Comparison of ENCODE assay signal across 18 cellular contexts in genomic region chr1:74485622-74486021, GRCh38. TPM values are rescaled to one million over a fixed set of nuclear protein-coding genes. Genes with fewer than 3 reads are reported as not detected.
"Had no signal": no experiment of that assay in that cellular context is flagged by ENCODE, and none has a peak within 500 bp of the region (broad histone marks: within the 10 kb centered on the region; RNA-seq: fewer than 3 reads in every experiment).

No MANE protein-coding gene starts in this region.

- ATAC-seq: esophagus mucosa; left lung; stimulated activated naive CD8-positive, alpha-beta T cell treated with anti-CD3 and anti-CD28 coated beads, Interleukin-15, amount 100 ng/mL, for 72 hours had no signal

- H3K36me3 ChIP-seq: breast epithelium, heart right ventricle, left lung, ovary, vagina had no signal

- H3K27ac ChIP-seq: breast epithelium, heart right ventricle, left lung, ovary, vagina, VCaP had no signal

- DNase-seq: activated CD4-positive, alpha-beta memory T cell treated with anti-CD3 and anti-CD28 coated beads for 36 hours; activated gamma-delta T cell; activated naive CD8-positive, alpha-beta T cell treated with anti-CD3 and anti-CD28 coated beads for 36 hours; activated T-cell treated with anti-CD3 and anti-CD28 coated beads, Interleukin-2, amount 50 U/mL, for 48 hours; foreskin melanocyte; heart right ventricle; left lung; mesenchymal stem cell; ovary; stimulated activated CD4-positive, alpha-beta T cell treated with anti-CD3 and anti-CD28 coated beads, Interleukin-15, amount 100 ng/mL, for 24 hours; stimulated activated CD4-positive, alpha-beta T cell treated with anti-CD3 and anti-CD28 coated beads, Interleukin-4, amount 100 ng/mL, for 4 hours; stimulated activated naive CD8-positive, alpha-beta T cell treated with anti-CD3 and anti-CD28 coated beads, Interleukin-15, amount 100 ng/mL, for 72 hours; T-helper 9 cell had no signal

- H3K4me1 ChIP-seq: breast epithelium, left lung, vagina had no signal

- H3K9me3 ChIP-seq: breast epithelium, heart right ventricle, left lung, ovary, vagina had no signal

- H3K27me3 ChIP-seq: breast epithelium, heart right ventricle, left lung, ovary, vagina had no signal

- H3K4me3 ChIP-seq: breast epithelium, heart right ventricle, left lung, ovary, vagina had no signal

RNA-seq across cellular contexts. Expression of gene LRRC53, which starts 26.8 kb away (rescaled TPM):
- total RNA-seq: activated CD4-positive, alpha-beta memory T cell treated with anti-CD3 and anti-CD28 coated beads for 36 hours; activated naive CD8-positive, alpha-beta T cell treated with anti-CD3 and anti-CD28 coated beads for 36 hours; breast epithelium; esophagus mucosa; heart right ventricle; left lung; ovary; vagina had no signal
- polyA plus RNA-seq: heart right ventricle, neural cell, ovary had no signal
